ENCODE assay signal across 24 cellular contexts in genomic region chr3:78287085-78287484, GRCh38.
DNase-seq lines count a peak whose midpoint lies in the region; ATAC-seq and TF ChIP-seq lines count a peak whose summit lies in the region.
"Had no signal": no experiment of that assay in that cellular context is flagged by ENCODE, and none has a peak within 500 bp of the region (broad histone marks: within the 10 kb centered on the region; RNA-seq: fewer than 3 reads in every experiment).

No MANE protein-coding gene starts in this region.

- H3K4me1 ChIP-seq in GM23248 (ENCODE audit: insufficient read depth) = peaks cover 16% of the 10 kb centered on the region; the same call in 1 of the 2 replicates
- H3K4me1 ChIP-seq: Caco-2 had no signal

- in situ Hi-C loops in GM23248 (cut with MboI) = no loop called here

- no peak for TF ChIP-seq CTCF in AG10803 (conservative IDR thresholded peaks at IDR 0.05; ENCODE audit: low read length)

- H3K4me2 ChIP-seq in GM23248 (ENCODE audit: unreplicated experiment) = no peak overlapping the region

- H3K9me3 ChIP-seq in GM23248 (ENCODE audit: low read depth) = no peaks in the 10 kb centered on the region
- H3K9me3 ChIP-seq: Caco-2 had no signal

- H3K4me3 ChIP-seq in AG10803 (ENCODE audit: low read length) (no peak overlapping the region), GM23248 (no peak overlapping the region)
- H3K4me3 ChIP-seq: K562 had no signal

- 0 out of 2 replicates have a peak, but pooled peaks cover 4% of the 10 kb centered on the region for H3K9me2 ChIP-seq in GM23248 (ENCODE audit: insufficient read depth)

- ATAC-seq in HG02759 (IDR thresholded peaks at IDR 0.05; ENCODE audit: unreplicated experiment) = no peak
- ATAC-seq: HepG2, K562, PC-3 had no signal

- no peaks in the 10 kb centered on the region for H3K36me3 ChIP-seq in GM23248 (ENCODE audit: low read depth)

- H3K27ac ChIP-seq in GM23248 = no peak overlapping the region

- DNase-seq in AG10803 (ENCODE audit: low read depth) (peak; percentile 9), GM23248 (peak; percentile 9), astrocyte of the hippocampus (ENCODE audit: low read depth, low spot score) (peak; percentile 63), kidney tubule cell (ENCODE audit: low spot score) (peak; percentile 44), NOMO-1 treated with dmso at 0.1 percent for 144 hours (lab: John Stamatoyannopoulos, UW; ENCODE audit: unreplicated experiment) (no peak), glomerular visceral epithelial cell (ENCODE audit: extremely low spot score) (no peak)
- DNase-seq in stimulated activated CD8-positive, alpha-beta memory T cell treated with anti-CD3 and anti-CD28 coated beads, Interleukin-4, amount 100 ng/mL, for 48 hours = no peak
- DNase-seq: C1 segment of cervical spinal cord; Caco-2; CD4-positive, alpha-beta memory T cell; DMS 273 treated with DMSO at 0.1 percent for 48 hours; DMS79 treated with DMSO at 0.1 percent for 48 hours; Kasumi-1; NCI-H1105; NCI-H1436 treated with DMSO at 0.1 percent for 48 hours; NCI-H1930; NCI-H2107; NCI-H446; NCI-H524 treated with DMSO at 0.1 percent for 48 hours; NCI-H774; PC-3 had no signal

- H4K20me1 ChIP-seq in GM23248 (ENCODE audit: insufficient read depth) = no peaks in the 10 kb centered on the region

- H2AFZ ChIP-seq in GM23248 = no peak overlapping the region

- H3K79me2 ChIP-seq in GM23248 (ENCODE audit: insufficient read depth) = no peaks in the 10 kb centered on the region

- no peak overlapping the region for H3K9ac ChIP-seq in GM23248

- H3K27me3 ChIP-seq in GM23248 (replicated peaks; ENCODE audit: insufficient read depth) = no peaks in the 10 kb centered on the region

- H3F3A ChIP-seq in GM23248 (ENCODE audit: insufficient read depth) = no peaks in the 10 kb centered on the region

Comparison
In these comparisons a context has a peak if more than half of its experiments do, and no peak if none do; other contexts are left out.
1. DNase-seq: peak in AG10803 (single experiment), GM23248 (single experiment), astrocyte of the hippocampus (single experiment) and kidney tubule cell (single experiment); none in NOMO-1 treated with dmso at 0.1 percent for 144 hours (single experiment), glomerular visceral epithelial cell (single experiment) and stimulated activated CD8-positive, alpha-beta memory T cell treated with anti-CD3 and anti-CD28 coated beads, Interleukin-4, amount 100 ng/mL, for 48 hours (single experiment).